15 cellular contexts compared by ENCODE assay signal in genomic region chr14:61331992-61332657, GRCh38. TPM values are rescaled to one million over a fixed set of nuclear protein-coding genes. Genes with fewer than 3 reads are reported as not detected.
DNase-seq lines count a peak whose midpoint lies in the region; ATAC-seq and TF ChIP-seq lines count a peak whose summit lies in the region.
"Had no signal": no experiment of that assay in that cellular context is flagged by ENCODE, and none has a peak within 500 bp of the region (broad histone marks: within the 10 kb centered on the region; RNA-seq: fewer than 3 reads in every experiment).

No MANE protein-coding gene starts in this region.

- no peak for DNase-seq in activated T-cell treated with anti-CD3 and anti-CD28 coated beads, Interleukin-2, amount 50 U/mL, for 72 hours
- DNase-seq in activated T-cell treated with anti-CD3 and anti-CD28 coated beads for 4 hours (no peak), PC-9 (peak in 1 of 2 experiments; percentile 69), NK-92 (lab: John Stamatoyannopoulos, UW; ENCODE audit: unreplicated experiment) (no peak), germinal center (ENCODE audit: low spot score) (no peak), brain microvascular endothelial cell (no peak)
- DNase-seq in central memory CD8-positive, alpha-beta T cell (ENCODE audit: low spot score in 2 of 2), result no peak
- DNase-seq in stimulated activated naive CD8-positive, alpha-beta T cell treated with anti-CD3 and anti-CD28 coated beads, Interleukin-15, amount 100 ng/mL, for 72 hours, result no peak
- DNase-seq: activated effector memory CD4-positive, alpha-beta T cell treated with Interleukin-2 at 50 U/mL for 16 hours; effector CD4-positive, alpha-beta T cell; GDM1; KG1; NCI-H1436 treated with DMSO at 0.1 percent for 48 hours; thyroid gland had no signal

- CTCF ChIA-PET in PC-9 (lab: Charles Lee), result no interaction called here

- H3K79me2 ChIP-seq in PC-9 (ENCODE audit: low read depth), result peaks cover 91% of the 10 kb centered on the region

- H4K20me1 ChIP-seq in PC-9 (ENCODE audit: insufficient read depth), result no peaks in the 10 kb centered on the region; the same call in 1 of the 2 replicates

- H3K4me3 ChIP-seq in PC-9, result no peak overlapping the region
- no peak overlapping the region for H3K4me3 ChIP-seq in brain microvascular endothelial cell (ENCODE audit: low read depth, low read length)
- H3K4me3 ChIP-seq: lung, thyroid gland had no signal

- peak overlapping the region; percentile 83 to 89 for H3K4me3 Mint-ChIP-seq in activated T-cell treated with anti-CD3 and anti-CD28 coated beads, Interleukin-2, amount 50 U/mL, for 72 hours
- peak overlapping the region; percentile 83 for H3K4me3 Mint-ChIP-seq in central memory CD8-positive, alpha-beta T cell
- peak overlapping the region; percentile 82 to 88 for H3K4me3 Mint-ChIP-seq in stimulated activated naive CD8-positive, alpha-beta T cell treated with anti-CD3 and anti-CD28 coated beads, Interleukin-15, amount 100 ng/mL, for 72 hours

- 0 out of 2 replicates have a peak, but pooled peaks cover 5% of the 10 kb centered on the region for H3K36me3 ChIP-seq in PC-9 (ENCODE audit: low read depth)
- no peaks in the 10 kb centered on the region for H3K36me3 ChIP-seq in brain microvascular endothelial cell (replicated peaks)
- H3K36me3 ChIP-seq: thyroid gland had no signal

- H3K27me3 ChIP-seq in PC-9 (ENCODE audit: insufficient read depth, low read depth) (no peaks in the 10 kb centered on the region), brain microvascular endothelial cell (replicated peaks) (no peaks in the 10 kb centered on the region)
- H3K27me3 ChIP-seq: thyroid gland had no signal

- no peaks in the 10 kb centered on the region for H3K27me3 Mint-ChIP-seq in activated T-cell treated with anti-CD3 and anti-CD28 coated beads, Interleukin-2, amount 50 U/mL, for 72 hours (ENCODE audit: low read depth)
- H3K27me3 Mint-ChIP-seq in central memory CD8-positive, alpha-beta T cell, result no peaks in the 10 kb centered on the region
- no peaks in the 10 kb centered on the region for H3K27me3 Mint-ChIP-seq in stimulated activated naive CD8-positive, alpha-beta T cell treated with anti-CD3 and anti-CD28 coated beads, Interleukin-15, amount 100 ng/mL, for 72 hours

- TF ChIP-seq CTCF in PC-9 (conservative IDR thresholded peaks at IDR 0.05) (no peak), brain microvascular endothelial cell (IDR thresholded peaks at IDR 0.05; ENCODE audit: low read depth, low read length, missing control alignments) (no peak)

- BruUV-seq in PC-9 (replicated peaks; lab: Mats Ljungman, UMichigan), result no TSS peak

- no peaks in the 10 kb centered on the region; the same call in none of the 2 replicates for H3F3A ChIP-seq in PC-9 (ENCODE audit: insufficient read depth, low read depth)

- peaks cover 12% of the 10 kb centered on the region for H3K4me1 ChIP-seq in PC-9 (replicated peaks; ENCODE audit: insufficient read depth)

- intact Hi-C loops in PC-9 (cut with micrococcal nuclease; ENCODE audit: unreplicated experiment), result no loop called here

- H3K27ac ChIP-seq in PC-9 (no peak overlapping the region), brain microvascular endothelial cell (no peak overlapping the region)

- peaks cover 96% of the 10 kb centered on the region for H3K4me1 Mint-ChIP-seq in activated T-cell treated with anti-CD3 and anti-CD28 coated beads, Interleukin-2, amount 50 U/mL, for 72 hours (ENCODE audit: low read depth)
- H3K4me1 Mint-ChIP-seq in central memory CD8-positive, alpha-beta T cell, result peaks cover 77% of the 10 kb centered on the region
- peaks cover 87% of the 10 kb centered on the region for H3K4me1 Mint-ChIP-seq in stimulated activated naive CD8-positive, alpha-beta T cell treated with anti-CD3 and anti-CD28 coated beads, Interleukin-15, amount 100 ng/mL, for 72 hours

- no peaks in the 10 kb centered on the region for H3K9me3 ChIP-seq in PC-9 (ENCODE audit: insufficient read depth, low read depth)
- H3K9me3 ChIP-seq: thyroid gland had no signal

- in situ Hi-C loops in brain microvascular endothelial cell (cut with HindIII; ENCODE audit: low pct_ligation_motif_present, low sequenced_read_pairs), result no loop called here

- H3K9me3 Mint-ChIP-seq in activated T-cell treated with anti-CD3 and anti-CD28 coated beads, Interleukin-2, amount 50 U/mL, for 72 hours, result no peaks in the 10 kb centered on the region
- H3K9me3 Mint-ChIP-seq in central memory CD8-positive, alpha-beta T cell, result no peaks in the 10 kb centered on the region
- H3K9me3 Mint-ChIP-seq in stimulated activated naive CD8-positive, alpha-beta T cell treated with anti-CD3 and anti-CD28 coated beads, Interleukin-15, amount 100 ng/mL, for 72 hours, result no peaks in the 10 kb centered on the region

- H3K27ac Mint-ChIP-seq in activated T-cell treated with anti-CD3 and anti-CD28 coated beads, Interleukin-2, amount 50 U/mL, for 72 hours, result peak overlapping the region; percentile 90
- H3K27ac Mint-ChIP-seq in central memory CD8-positive, alpha-beta T cell (ENCODE audit: low read depth), result peak overlapping the region; percentile 91
- peak overlapping the region; percentile 85 to 98 for H3K27ac Mint-ChIP-seq in stimulated activated naive CD8-positive, alpha-beta T cell treated with anti-CD3 and anti-CD28 coated beads, Interleukin-15, amount 100 ng/mL, for 72 hours

- H3K9me2 ChIP-seq in PC-9 (ENCODE audit: insufficient read depth), result no peaks in the 10 kb centered on the region

- H2AFZ ChIP-seq in PC-9, result no peak overlapping the region

- POLR2A ChIA-PET in PC-9 (lab: Charles Lee; ENCODE audit: unreplicated experiment), result no interaction called here

- H3K4me2 ChIP-seq in PC-9, result peak overlapping the region; percentile 9; the same call in 1 of the 2 replicates

- no peak for ATAC-seq in activated T-cell treated with anti-CD3 and anti-CD28 coated beads, Interleukin-2, amount 50 U/mL, for 72 hours (replicated peaks in 1 of 2)
- ATAC-seq in central memory CD8-positive, alpha-beta T cell (replicated peaks; ENCODE audit: extremely low read depth, poor library complexity, severe bottlenecking), result no peak
- ATAC-seq in stimulated activated naive CD8-positive, alpha-beta T cell treated with anti-CD3 and anti-CD28 coated beads, Interleukin-15, amount 100 ng/mL, for 72 hours, result no peak

- H3K36me3 Mint-ChIP-seq in activated T-cell treated with anti-CD3 and anti-CD28 coated beads, Interleukin-2, amount 50 U/mL, for 72 hours (ENCODE audit: insufficient read depth in 2 of 2), result peaks cover 6 to 10% of the 10 kb centered on the region in 2 donors
- H3K36me3 Mint-ChIP-seq in central memory CD8-positive, alpha-beta T cell (ENCODE audit: insufficient read depth), result peaks cover 53% of the 10 kb centered on the region

RNA-seq across cellular contexts. Expression of gene PRKCH, which starts 10.7 kb away (rescaled TPM):
- total RNA-seq in activated T-cell treated with anti-CD3 and anti-CD28 coated beads, Interleukin-2, amount 50 U/mL, for 72 hours, result 100 to 1,000 TPM; 127 to 143 TPM
- total RNA-seq in PC-9 (2021), result 32.4 and 49.8 TPM in 2 replicates

RNA-seq across cellular contexts. Expression of gene TMEM30B, which starts 51.0 kb away (rescaled TPM):
- total RNA-seq in activated T-cell treated with anti-CD3 and anti-CD28 coated beads, Interleukin-2, amount 50 U/mL, for 72 hours, result 1 to 10 TPM; 2.2 to 3.4 TPM
- total RNA-seq in PC-9 (2021), result 15.2 and 19.6 TPM in 2 replicates
